ENCODE assay signal across 16 cellular contexts in genomic region chr3:141070229-141070628, GRCh38. TPM values are rescaled to one million over a fixed set of nuclear protein-coding genes. Genes with fewer than 3 reads are reported as not detected.
DNase-seq lines count a peak whose midpoint lies in the region; ATAC-seq and TF ChIP-seq lines count a peak whose summit lies in the region.
"Had no signal": no experiment of that assay in that cellular context is flagged by ENCODE, and none has a peak within 500 bp of the region (broad histone marks: within the 10 kb centered on the region; RNA-seq: fewer than 3 reads in every experiment).

No MANE protein-coding gene starts in this region.

- H3K27ac ChIP-seq in cardiac muscle cell (peak overlapping the region; percentile 89), right atrium auricular region (no peak overlapping the region), ectodermal cell (ENCODE audit: insufficient read depth, low read depth, low read length, poor library complexity, severe bottlenecking) (peak overlapping the region; percentile 60), neural progenitor cell (no peak overlapping the region), Peyer's patch (no peak overlapping the region)
- H3K27ac ChIP-seq: 22Rv1, HL-60 had no signal

- H3K36me3 ChIP-seq in cardiac muscle cell = peaks cover 3% of the 10 kb centered on the region
- no peaks in the 10 kb centered on the region for H3K36me3 ChIP-seq in right atrium auricular region
- peaks cover 10% of the 10 kb centered on the region for H3K36me3 ChIP-seq in ectodermal cell (ENCODE audit: control insufficient read depth, insufficient read depth, low read length)
- no peaks in the 10 kb centered on the region for H3K36me3 ChIP-seq in neural progenitor cell
- no peaks in the 10 kb centered on the region for H3K36me3 ChIP-seq in Peyer's patch

- H3K36me3 Mint-ChIP-seq in neural progenitor cell = peaks cover 25% of the 10 kb centered on the region
- H3K36me3 Mint-ChIP-seq: CD14-positive monocyte; CD8-positive, alpha-beta T cell had no signal

- H3K4me1 ChIP-seq in cardiac muscle cell (ENCODE audit: low read depth) (peaks cover 50% of the 10 kb centered on the region), right atrium auricular region (peaks cover 0 to 13% of the 10 kb centered on the region in 2 donors), ectodermal cell (ENCODE audit: control insufficient read depth, insufficient read depth, low read length) (peaks cover 49% of the 10 kb centered on the region), neural progenitor cell (peaks cover 44% of the 10 kb centered on the region), Peyer's patch (no peaks in the 10 kb centered on the region)

- H3K4me1 Mint-ChIP-seq in neural progenitor cell = peaks cover 61% of the 10 kb centered on the region
- H3K4me1 Mint-ChIP-seq: CD14-positive monocyte had no signal

- no peaks in the 10 kb centered on the region for H3K79me2 ChIP-seq in neural progenitor cell (ENCODE audit: low read depth)

- H3K9me3 ChIP-seq in cardiac muscle cell (ENCODE audit: low read depth) = no peaks in the 10 kb centered on the region
- no peaks in the 10 kb centered on the region for H3K9me3 ChIP-seq in right atrium auricular region
- H3K9me3 ChIP-seq in ectodermal cell (ENCODE audit: control insufficient read depth, low read length) = no peaks in the 10 kb centered on the region
- no peaks in the 10 kb centered on the region for H3K9me3 ChIP-seq in neural progenitor cell (ENCODE audit: low read depth)
- no peaks in the 10 kb centered on the region for H3K9me3 ChIP-seq in Peyer's patch

- TF ChIP-seq CTCF in cardiac muscle cell (IDR thresholded peaks at IDR 0.05; ENCODE audit: low read depth, low read length) (no peak), right atrium auricular region (IDR thresholded peaks at IDR 0.05) (no peak), neural progenitor cell (IDR thresholded peaks at IDR 0.05) (no peak), Peyer's patch (IDR thresholded peaks at IDR 0.05) (no peak)

- no peak overlapping the region for H3K9ac ChIP-seq in neural progenitor cell

- H4K20me1 ChIP-seq in neural progenitor cell (ENCODE audit: low read depth) = peaks cover 54% of the 10 kb centered on the region

- H3K27ac Mint-ChIP-seq in neural progenitor cell = no peak overlapping the region
- H3K27ac Mint-ChIP-seq: CD14-positive monocyte; CD8-positive, alpha-beta T cell had no signal

- peak overlapping the region; percentile 38 for H3K4me3 Mint-ChIP-seq in neural progenitor cell
- H3K4me3 Mint-ChIP-seq: CD14-positive monocyte; CD8-positive, alpha-beta T cell had no signal

- peaks cover 4% of the 10 kb centered on the region for H3K27me3 Mint-ChIP-seq in neural progenitor cell (ENCODE audit: insufficient read depth, low read depth)

- no peak overlapping the region for H3K4me2 ChIP-seq in neural progenitor cell

- H3K4me3 ChIP-seq in cardiac muscle cell (no peak overlapping the region), right atrium auricular region (no peak overlapping the region), ectodermal cell (ENCODE audit: insufficient read depth, low read depth, low read length) (no peak overlapping the region), neural progenitor cell (no peak overlapping the region), Peyer's patch (no peak overlapping the region)

- H3K9me3 Mint-ChIP-seq in neural progenitor cell = no peaks in the 10 kb centered on the region
- H3K9me3 Mint-ChIP-seq: CD8-positive, alpha-beta T cell had no signal

- no peak for TF ChIP-seq POLR2A in Peyer's patch (IDR thresholded peaks at IDR 0.05)

- WGBS in ectodermal cell, 2 experiments = 74 to 78% methylated on average over 1 of the region's 1 CpG

- ATAC-seq in GM19351 (IDR thresholded peaks at IDR 0.05; ENCODE audit: unreplicated experiment) = no peak
- ATAC-seq: CD8-positive, alpha-beta T cell; HCT116 had no signal

- DNase-seq in cardiac muscle cell (ENCODE audit: low read depth in 1 of 2, low spot score in 1 of 2) = no peak
- no peak for DNase-seq in right atrium auricular region (ENCODE audit: low spot score)
- DNase-seq in neural progenitor cell (ENCODE audit: low spot score) = no peak
- no peak for DNase-seq in D341Med (ENCODE audit: low spot score)
- no peak for DNase-seq in Peyer's patch
- DNase-seq: CD8-positive, alpha-beta T cell; COR-L47; DND-41; GDM1 had no signal

- H3F3A ChIP-seq in neural progenitor cell (ENCODE audit: low read depth) = peaks cover 37% of the 10 kb centered on the region

- no peaks in the 10 kb centered on the region for H3K27me3 ChIP-seq in cardiac muscle cell
- no peaks in the 10 kb centered on the region for H3K27me3 ChIP-seq in right atrium auricular region
- peaks cover 23% of the 10 kb centered on the region for H3K27me3 ChIP-seq in ectodermal cell (ENCODE audit: control insufficient read depth, insufficient read depth, low read length, poor library complexity, severe bottlenecking)
- H3K27me3 ChIP-seq in neural progenitor cell = peaks cover 78% of the 10 kb centered on the region
- H3K27me3 ChIP-seq in Peyer's patch = no peaks in the 10 kb centered on the region

- no peak overlapping the region for H2AFZ ChIP-seq in neural progenitor cell (replicated peaks)

RNA-seq across cellular contexts. Expression of gene SPSB4, which starts 19.1 kb away (rescaled TPM):
- 66.4 and 82.2 TPM in 2 replicates for total RNA-seq in cardiac muscle cell
- 57.0 and 58.3 TPM in 2 replicates for polyA plus RNA-seq in cardiac muscle cell
- 1 to 10 TPM; 1.8 to 6.9 TPM for total RNA-seq in right atrium auricular region
- 45.8 TPM for polyA plus RNA-seq in ectodermal cell (2013, experiment 1 of 4)
- 43.3 TPM for polyA plus RNA-seq in ectodermal cell (2013, experiment 2 of 4)
- 22.8 TPM for polyA plus RNA-seq in ectodermal cell (2013, experiment 3 of 4)
- 25.9 TPM for polyA plus RNA-seq in ectodermal cell (2013, experiment 4 of 4)
- 4.9 and 10.7 TPM in 2 replicates for total RNA-seq in neural progenitor cell (ENCODE audit: low replicate concordance)
- total RNA-seq in Peyer's patch = under 1 TPM in 1 of 4 donors, not detected in 3; 0.35 TPM
- total RNA-seq: CD8-positive, alpha-beta T cell had no signal
- polyA plus RNA-seq: BJ, CD14-positive monocyte had no signal

Comparison
In these comparisons a context has a peak if more than half of its experiments do, and no peak if none do; other contexts are left out.
1. H3K27ac ChIP-seq: peak in cardiac muscle cell (single experiment) and ectodermal cell (single experiment); none in right atrium auricular region (0 of 2), neural progenitor cell (single experiment) and Peyer's patch (0 of 4).